Comparison of ENCODE assay signal across 1 cellular context in the genomic region with DNA sequence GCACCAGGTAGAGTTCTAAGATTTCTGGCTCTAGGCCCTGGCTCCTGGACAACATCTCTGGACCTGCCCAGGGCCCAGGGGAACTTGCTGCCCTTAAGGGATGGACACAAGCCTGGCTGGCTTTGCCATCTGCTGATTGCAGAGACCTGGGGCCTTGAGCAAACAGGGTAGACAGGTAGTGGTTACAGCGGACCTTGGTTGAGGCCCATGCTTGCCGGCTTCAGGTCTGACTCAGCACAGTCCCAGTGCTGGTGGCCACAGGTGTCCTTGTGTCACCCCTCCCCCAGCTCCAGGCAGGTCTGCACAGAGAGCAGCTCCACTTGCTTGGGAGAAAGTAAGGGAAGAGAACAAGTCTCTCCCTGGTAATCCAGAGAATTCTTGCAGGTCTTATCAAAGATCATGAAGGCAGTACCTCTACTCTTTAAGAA.
TF ChIP-seq lines count a peak whose summit lies in the region.

No MANE protein-coding gene starts in this region.

TF ChIP-seq in HepG2, 621 proteins besides CTCF, POLR2A, EP300 and RAD21 (continued from another document and continues in another):
- no peak for TF ChIP-seq ZBTB40 (IDR thresholded peaks at IDR 0.05)
- no peak for TF ChIP-seq ZBTB40 (CRISPR knock-in tag; IDR thresholded peaks at IDR 0.05)
- TF ChIP-seq FOXA3 (CRISPR knock-in tag; IDR thresholded peaks at IDR 0.05) = 0 out of 2 replicates have a peak, but pooled peaks have one; percentile 11
- no peak for TF ChIP-seq USF2 (IDR thresholded peaks at IDR 0.05; ENCODE audit: low read depth, low read length)
- TF ChIP-seq USF2 (CRISPR knock-in tag; IDR thresholded peaks at IDR 0.05; ENCODE audit: borderline replicate concordance) = no peak
- TF ChIP-seq EEA1 (CRISPR knock-in tag; IDR thresholded peaks at IDR 0.05; ENCODE audit: borderline replicate concordance) = no peak
- TF ChIP-seq THRA (CRISPR knock-in tag; IDR thresholded peaks at IDR 0.05; ENCODE audit: borderline replicate concordance) = peak; percentile 56; the same call in 1 of the 2 replicates
- no peak for TF ChIP-seq IKZF1 (IDR thresholded peaks at IDR 0.05)
- TF ChIP-seq, protein P1, sequence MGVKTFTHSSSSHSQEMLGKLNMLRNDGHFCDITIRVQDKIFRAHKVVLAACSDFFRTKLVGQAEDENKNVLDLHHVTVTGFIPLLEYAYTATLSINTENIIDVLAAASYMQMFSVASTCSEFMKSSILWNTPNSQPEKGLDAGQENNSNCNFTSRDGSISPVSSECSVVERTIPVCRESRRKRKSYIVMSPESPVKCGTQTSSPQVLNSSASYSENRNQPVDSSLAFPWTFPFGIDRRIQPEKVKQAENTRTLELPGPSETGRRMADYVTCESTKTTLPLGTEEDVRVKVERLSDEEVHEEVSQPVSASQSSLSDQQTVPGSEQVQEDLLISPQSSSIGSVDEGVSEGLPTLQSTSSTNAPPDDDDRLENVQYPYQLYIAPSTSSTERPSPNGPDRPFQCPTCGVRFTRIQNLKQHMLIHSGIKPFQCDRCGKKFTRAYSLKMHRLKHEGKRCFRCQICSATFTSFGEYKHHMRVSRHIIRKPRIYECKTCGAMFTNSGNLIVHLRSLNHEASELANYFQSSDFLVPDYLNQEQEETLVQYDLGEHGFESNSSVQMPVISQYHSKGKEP (CRISPR knock-in tag; IDR thresholded peaks at IDR 0.05) = no peak
- TF ChIP-seq HIVEP1 (CRISPR knock-in tag; IDR thresholded peaks at IDR 0.05) = no peak
- no peak for TF ChIP-seq FOXM1 (CRISPR knock-in tag; IDR thresholded peaks at IDR 0.05)
- no peak for TF ChIP-seq EHMT2 (IDR thresholded peaks at IDR 0.05; ENCODE audit: borderline replicate concordance, low read depth, low read length)
- no peak for TF ChIP-seq ZNF749 (CRISPR knock-in tag; IDR thresholded peaks at IDR 0.05; ENCODE audit: borderline replicate concordance)
- TF ChIP-seq SCMH1 (CRISPR knock-in tag; IDR thresholded peaks at IDR 0.05; ENCODE audit: borderline replicate concordance) = no peak
- TF ChIP-seq GATAD2A (CRISPR knock-in tag; IDR thresholded peaks at IDR 0.05) = 0 out of 2 replicates have a peak, but pooled peaks have one; percentile 23
- no peak for TF ChIP-seq YEATS4 (CRISPR knock-in tag; IDR thresholded peaks at IDR 0.05; ENCODE audit: borderline replicate concordance)
- no peak for TF ChIP-seq ZSCAN31 (CRISPR knock-in tag; IDR thresholded peaks at IDR 0.05; ENCODE audit: low read depth)
- TF ChIP-seq ZNF256 (CRISPR knock-in tag; conservative IDR thresholded peaks at IDR 0.05) = no peak
- no peak for TF ChIP-seq KLF6 (CRISPR knock-in tag; IDR thresholded peaks at IDR 0.05)
- no peak for TF ChIP-seq ZBTB34 (CRISPR knock-in tag; IDR thresholded peaks at IDR 0.05)
- no peak for TF ChIP-seq SMC3 (IDR thresholded peaks at IDR 0.05; ENCODE audit: low read length)
- no peak for TF ChIP-seq ZBTB46 (CRISPR knock-in tag; IDR thresholded peaks at IDR 0.05; ENCODE audit: borderline replicate concordance)
- no peak for TF ChIP-seq ZNF615 (CRISPR knock-in tag; IDR thresholded peaks at IDR 0.05; ENCODE audit: borderline replicate concordance)
- TF ChIP-seq ZNF547 (CRISPR knock-in tag; IDR thresholded peaks at IDR 0.05) = no peak
- TF ChIP-seq ZNF589 (CRISPR knock-in tag; conservative IDR thresholded peaks at IDR 0.05) = no peak
- TF ChIP-seq, protein P2, sequence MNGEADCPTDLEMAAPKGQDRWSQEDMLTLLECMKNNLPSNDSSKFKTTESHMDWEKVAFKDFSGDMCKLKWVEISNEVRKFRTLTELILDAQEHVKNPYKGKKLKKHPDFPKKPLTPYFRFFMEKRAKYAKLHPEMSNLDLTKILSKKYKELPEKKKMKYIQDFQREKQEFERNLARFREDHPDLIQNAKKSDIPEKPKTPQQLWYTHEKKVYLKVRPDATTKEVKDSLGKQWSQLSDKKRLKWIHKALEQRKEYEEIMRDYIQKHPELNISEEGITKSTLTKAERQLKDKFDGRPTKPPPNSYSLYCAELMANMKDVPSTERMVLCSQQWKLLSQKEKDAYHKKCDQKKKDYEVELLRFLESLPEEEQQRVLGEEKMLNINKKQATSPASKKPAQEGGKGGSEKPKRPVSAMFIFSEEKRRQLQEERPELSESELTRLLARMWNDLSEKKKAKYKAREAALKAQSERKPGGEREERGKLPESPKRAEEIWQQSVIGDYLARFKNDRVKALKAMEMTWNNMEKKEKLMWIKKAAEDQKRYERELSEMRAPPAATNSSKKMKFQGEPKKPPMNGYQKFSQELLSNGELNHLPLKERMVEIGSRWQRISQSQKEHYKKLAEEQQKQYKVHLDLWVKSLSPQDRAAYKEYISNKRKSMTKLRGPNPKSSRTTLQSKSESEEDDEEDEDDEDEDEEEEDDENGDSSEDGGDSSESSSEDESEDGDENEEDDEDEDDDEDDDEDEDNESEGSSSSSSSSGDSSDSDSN (CRISPR knock-in tag; IDR thresholded peaks at IDR 0.05) = no peak
- TF ChIP-seq GTF3A (CRISPR knock-in tag; conservative IDR thresholded peaks at IDR 0.05) = no peak
- TF ChIP-seq ZBTB37 (CRISPR knock-in tag; IDR thresholded peaks at IDR 0.05) = no peak
- TF ChIP-seq CC2D1A (CRISPR knock-in tag; IDR thresholded peaks at IDR 0.05) = no peak
- no peak for TF ChIP-seq KLF12 (CRISPR knock-in tag; IDR thresholded peaks at IDR 0.05; ENCODE audit: borderline replicate concordance)
- no peak for TF ChIP-seq ZNF329 (CRISPR knock-in tag; IDR thresholded peaks at IDR 0.05; ENCODE audit: low read depth)
- no peak for TF ChIP-seq ADNP (CRISPR knock-in tag; IDR thresholded peaks at IDR 0.05)
- peak; percentile 32; the same call in 1 of the 2 replicates for TF ChIP-seq SAP130 (CRISPR knock-in tag; IDR thresholded peaks at IDR 0.05; ENCODE audit: low read depth)
